Comparison of ENCODE assay signal across 8 cellular contexts in the genomic region with DNA sequence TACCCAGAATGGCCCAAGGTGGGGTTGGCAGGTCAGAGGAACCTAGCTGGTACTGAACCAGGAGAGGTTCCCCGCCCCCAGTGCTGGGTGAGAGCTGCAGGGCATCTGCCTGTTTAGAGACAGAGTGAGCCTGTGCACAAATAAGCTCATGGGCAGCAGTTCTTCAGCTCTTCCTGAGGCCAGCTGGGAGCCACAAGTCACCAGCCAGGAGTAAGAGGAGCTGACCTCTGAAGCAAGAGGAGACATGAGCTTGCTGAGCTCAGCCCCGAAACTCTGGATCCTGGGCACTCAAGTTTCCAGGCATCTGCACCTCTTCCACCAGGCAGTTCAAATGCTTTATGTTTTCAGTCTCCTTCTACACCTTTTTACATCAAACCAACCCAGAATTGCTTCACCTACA. TPM values are rescaled to one million over a fixed set of nuclear protein-coding genes. Genes with fewer than 3 reads are reported as not detected.
"Had no signal": no experiment of that assay in that cellular context is flagged by ENCODE, and none has a peak within 500 bp of the region (broad histone marks: within the 10 kb centered on the region; RNA-seq: fewer than 3 reads in every experiment).

No MANE protein-coding gene starts in this region.

- FAIRE-seq: G401.6, GM12878, GM12891, GM18507, GM19239 had no signal

- H3K4me3 ChIP-seq: GM12878 had no signal

- DNase-seq: GDM1, GF-D8 had no signal

- ATAC-seq: GM12878 had no signal

RNA-seq across cellular contexts. Expression of gene RTP2, which starts 2.1 kb away (rescaled TPM):
- total RNA-seq: G401, GM12878 had no signal
- polyA plus RNA-seq: GM12878 had no signal

RNA-seq across cellular contexts. Expression of gene SST, which starts 30.1 kb away (rescaled TPM):
- total RNA-seq: G401 had no signal
